17 cellular contexts compared by ENCODE assay signal in the genomic region with DNA sequence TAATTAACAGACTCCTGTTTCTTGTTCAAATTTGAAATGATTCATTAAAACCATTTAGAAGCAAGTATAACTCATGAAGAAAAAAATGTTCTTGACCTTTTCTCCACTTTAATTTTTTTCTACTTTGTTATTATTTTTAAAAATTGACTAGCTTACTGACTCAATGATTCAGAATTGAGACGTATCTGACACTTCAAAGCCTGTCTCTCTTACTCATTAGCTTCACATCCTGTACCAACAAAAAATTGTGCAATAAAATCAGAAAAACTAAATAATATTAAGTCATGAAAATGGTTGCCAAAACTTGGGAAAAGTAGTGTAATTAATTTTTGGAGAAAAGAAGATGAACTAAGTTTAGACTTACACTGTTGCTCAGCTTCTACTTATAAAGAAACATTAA.
"Had no signal": no experiment of that assay in that cellular context is flagged by ENCODE, and none has a peak within 500 bp of the region (broad histone marks: within the 10 kb centered on the region; RNA-seq: fewer than 3 reads in every experiment).

No MANE protein-coding gene starts in this region.

- H3K36me3 Mint-ChIP-seq: activated naive CD4-positive, alpha-beta T cell treated with anti-CD3 and anti-CD28 coated beads, Interleukin-2, amount 50 U/mL, for 72 hours; naive thymus-derived CD4-positive, alpha-beta T cell; neural progenitor cell; WTC11 had no signal

- H3K4me1 ChIP-seq: adrenal gland, neural progenitor cell, psoas muscle, tibial nerve had no signal

- H2AFZ ChIP-seq: neural progenitor cell had no signal

- H3K27me3 ChIP-seq: adrenal gland, neural progenitor cell, ovary, tibial nerve had no signal

- ATAC-seq: activated CD4-positive, alpha-beta T cell treated with anti-CD3 and anti-CD28 coated beads for 36 hours; activated naive CD4-positive, alpha-beta T cell treated with anti-CD3 and anti-CD28 coated beads, Interleukin-2, amount 50 U/mL, for 72 hours; effector memory CD8-positive, alpha-beta T cell; naive thymus-derived CD4-positive, alpha-beta T cell; psoas muscle; right cardiac atrium; stimulated activated naive CD8-positive, alpha-beta T cell treated with anti-CD3 and anti-CD28 coated beads, Interleukin-15, Interleukin-2, amounts not matched to agents 100 U/mL and 50 U/mL, for 24 hours; WTC11 had no signal

- H3K27ac Mint-ChIP-seq: activated CD4-positive, alpha-beta T cell treated with anti-CD3 and anti-CD28 coated beads for 36 hours; activated naive CD4-positive, alpha-beta T cell treated with anti-CD3 and anti-CD28 coated beads, Interleukin-2, amount 50 U/mL, for 72 hours; effector memory CD8-positive, alpha-beta T cell; naive thymus-derived CD4-positive, alpha-beta T cell; neural progenitor cell; WTC11 had no signal

- H3K4me3 Mint-ChIP-seq: activated CD4-positive, alpha-beta T cell treated with anti-CD3 and anti-CD28 coated beads for 36 hours; effector memory CD8-positive, alpha-beta T cell; naive thymus-derived CD4-positive, alpha-beta T cell; neural progenitor cell; WTC11 had no signal

- H3K27ac ChIP-seq: adrenal gland, neural progenitor cell, ovary, psoas muscle, tibial nerve had no signal

- H3K27me3 Mint-ChIP-seq: activated CD4-positive, alpha-beta T cell treated with anti-CD3 and anti-CD28 coated beads for 36 hours; effector memory CD8-positive, alpha-beta T cell had no signal

- DNase-seq: activated CD4-positive, alpha-beta T cell treated with anti-CD3 and anti-CD28 coated beads for 36 hours; activated CD4-positive, alpha-beta T cell treated with anti-CD3 and anti-CD28 coated beads, Interleukin-2, amount 50 U/mL, for 48 hours; activated gamma-delta T cell treated with Interleukin-2 at 50 U/mL for 16 hours; adrenal gland; effector memory CD8-positive, alpha-beta T cell; left cardiac atrium; mesendoderm; naive thymus-derived CD4-positive, alpha-beta T cell; ovary; psoas muscle; right cardiac atrium; stimulated activated naive CD8-positive, alpha-beta T cell treated with anti-CD3 and anti-CD28 coated beads, Interleukin-15, Interleukin-2, amounts not matched to agents 100 U/mL and 50 U/mL, for 24 hours had no signal

- H3K4me1 Mint-ChIP-seq: activated CD4-positive, alpha-beta T cell treated with anti-CD3 and anti-CD28 coated beads for 36 hours; naive thymus-derived CD4-positive, alpha-beta T cell; neural progenitor cell; WTC11 had no signal

- H3K4me3 ChIP-seq: adrenal gland, neural progenitor cell, ovary, psoas muscle, tibial nerve had no signal

- H3K4me2 ChIP-seq: neural progenitor cell had no signal

- H3K9ac ChIP-seq: neural progenitor cell had no signal

- H3K9me3 ChIP-seq: adrenal gland, ovary, psoas muscle had no signal

- H3K36me3 ChIP-seq: adrenal gland, neural progenitor cell, ovary, tibial nerve had no signal

- FAIRE-seq: urothelium cell line had no signal
